Comparison of ENCODE assay signal across 21 cellular contexts in the genomic region with DNA sequence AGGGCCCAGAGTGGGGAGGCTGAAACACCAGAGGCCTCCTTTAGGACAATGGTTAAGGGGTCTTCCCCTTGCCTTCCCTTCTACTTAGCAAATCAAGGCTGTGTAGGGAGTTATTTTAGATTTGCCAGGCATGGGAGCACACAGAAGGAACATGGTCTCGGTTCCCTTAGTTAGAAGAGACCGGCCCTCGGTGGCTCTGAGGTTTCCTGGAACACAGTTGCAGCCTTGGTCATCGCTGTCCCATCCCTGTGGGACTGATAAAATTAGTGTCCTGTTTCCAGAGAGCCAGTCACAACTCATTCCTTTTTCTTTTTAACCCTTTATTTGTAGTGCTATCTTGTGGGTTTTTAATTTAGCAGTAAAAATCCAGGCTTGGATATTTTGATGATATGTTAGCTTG.
DNase-seq lines count a peak whose midpoint lies in the region; ATAC-seq and TF ChIP-seq lines count a peak whose summit lies in the region.
"Had no signal": no experiment of that assay in that cellular context is flagged by ENCODE, and none has a peak within 500 bp of the region (broad histone marks: within the 10 kb centered on the region; RNA-seq: fewer than 3 reads in every experiment).

No MANE protein-coding gene starts in this region.

- WGBS in heart left ventricle, 4 donors: 49 to 53% (median 53%) methylated on average over 4 of the region's 4 CpGs
- WGBS in sigmoid colon, 2 donors: 96 to 97% methylated on average over 4 of the region's 4 CpGs

- TF ChIP-seq POLR2A in heart left ventricle (IDR thresholded peaks at IDR 0.05) (no peak), sigmoid colon (IDR thresholded peaks at IDR 0.05) (no peak)

- H3K4me1 ChIP-seq in heart left ventricle (peaks cover 0 to 32% (median 13%) of the 10 kb centered on the region in 12 donors), left lung (no peaks in the 10 kb centered on the region), sigmoid colon (peaks cover 0 to 33% (median 32%) of the 10 kb centered on the region in 4 donors)
- H3K4me1 ChIP-seq: A549 had no signal

- H3K4me3 Mint-ChIP-seq in CD14-positive monocyte: no peak overlapping the region
- H3K4me3 Mint-ChIP-seq: immature natural killer cell had no signal

- peaks cover 0 to 92% (median 72%) of the 10 kb centered on the region in 9 donors for H3K36me3 ChIP-seq in heart left ventricle
- H3K36me3 ChIP-seq in left lung: peaks cover 0 to 40% of the 10 kb centered on the region in 2 donors
- peaks cover 0 to 47% (median 13%) of the 10 kb centered on the region in 4 donors for H3K36me3 ChIP-seq in sigmoid colon

- H3K4me3 ChIP-seq in heart left ventricle (no peak overlapping the region), left lung (no peak overlapping the region), sigmoid colon (no peak overlapping the region)
- H3K4me3 ChIP-seq: A549, upper lobe of right lung had no signal

- H3K27ac Mint-ChIP-seq in CD14-positive monocyte: peak overlapping the region in 1 of 7 donors; percentile 56

- no peaks in the 10 kb centered on the region for H3K27me3 Mint-ChIP-seq in CD14-positive monocyte (ENCODE audit: low read depth in 3 of 3)

- ATAC-seq in heart left ventricle (peak; percentile 43 to 67 (median 54)), Right ventricle myocardium inferior (no peak), left lung (no peak)
- ATAC-seq: A549, esophagus mucosa, SK-N-SH treated with all-trans-retinoic acid at 6 μM for 48 hours, upper lobe of right lung had no signal

- intact Hi-C loops in heart left ventricle (cut with DNase I) (loop anchor here in 1 of 10 donors (10.0 kb wide), 1 partner anchor 286 kb away; no protein-coding TSS in a partner anchor), Right ventricle myocardium inferior (cut with DNase I) (loop anchor here (10.0 kb wide), 1 partner anchor 266 kb away; no protein-coding TSS in a partner anchor), left lung (cut with DNase I) (no loop called here), sigmoid colon (cut with DNase I) (loop anchor here (5.0 kb wide), 1 partner anchor 49 kb away; no protein-coding TSS in a partner anchor), CD14-positive monocyte (cut with micrococcal nuclease) (no loop called here)

- TF ChIP-seq CTCF in heart left ventricle (IDR thresholded peaks at IDR 0.05): no peak
- no peak for TF ChIP-seq CTCF in left lung (IDR thresholded peaks at IDR 0.05)
- no peak for TF ChIP-seq CTCF in sigmoid colon (IDR thresholded peaks at IDR 0.05)
- no peak for TF ChIP-seq CTCF in CD14-positive monocyte (IDR thresholded peaks at IDR 0.05)

- H3K27ac ChIP-seq in heart left ventricle (peak overlapping the region in 10 of 12 donors; percentile 29 to 78 (median 65)), left lung (peak overlapping the region; percentile 23 to 60), sigmoid colon (peak overlapping the region; percentile 65 to 79 (median 70))
- H3K27ac ChIP-seq: A549, C4-2B, upper lobe of right lung had no signal

- no peaks in the 10 kb centered on the region for H3K9me3 Mint-ChIP-seq in CD14-positive monocyte
- H3K9me3 Mint-ChIP-seq: immature natural killer cell had no signal

- DNase-seq in heart left ventricle (peak in 2 of 5 donors; percentile 33 to 35), Right ventricle myocardium inferior (ENCODE audit: missing footprints) (no peak), left lung (no peak), sigmoid colon (no peak), T-helper 9 cell (no peak), CD14-positive monocyte (ENCODE audit: low spot score) (no peak)
- no peak for DNase-seq in activated CD4-positive, alpha-beta T cell treated with anti-CD3 and anti-CD28 coated beads for 48 hours
- no peak for DNase-seq in activated effector memory CD4-positive, alpha-beta T cell treated with Interleukin-2 at 50 U/mL for 16 hours
- DNase-seq: activated effector memory CD4-positive, alpha-beta T cell treated with anti-CD3 and anti-CD28 coated beads, Interleukin-2, amount 50 U/mL, for 16 hours; caudate nucleus; DMS153; GF-D8; immature natural killer cell; Kasumi-1; NCI-H1092; NCI-H2029 treated with DMSO at 0.1 percent for 48 hours; upper lobe of right lung had no signal

- H3K36me3 Mint-ChIP-seq in CD14-positive monocyte: peaks cover 66 to 80% of the 10 kb centered on the region in 2 donors

- H3K9me3 ChIP-seq in heart left ventricle: no peaks in the 10 kb centered on the region
- H3K9me3 ChIP-seq in left lung: no peaks in the 10 kb centered on the region
- no peaks in the 10 kb centered on the region for H3K9me3 ChIP-seq in sigmoid colon
- H3K9me3 ChIP-seq: A549, upper lobe of right lung had no signal

- H3K27me3 ChIP-seq in heart left ventricle (no peaks in the 10 kb centered on the region), left lung (no peaks in the 10 kb centered on the region), sigmoid colon (no peaks in the 10 kb centered on the region)
- H3K27me3 ChIP-seq: upper lobe of right lung had no signal

- no peak for TF ChIP-seq EP300 in sigmoid colon (IDR thresholded peaks at IDR 0.05)

- peaks cover 2% of the 10 kb centered on the region for H3K4me1 Mint-ChIP-seq in CD14-positive monocyte

Comparison
In these comparisons a context has a peak if more than half of its experiments do, and no peak if none do; other contexts are left out.
1. ATAC-seq: peak in heart left ventricle (4 of 4); none in Right ventricle myocardium inferior (single experiment) and left lung (single experiment).
2. intact Hi-C loops: an anchor here in Right ventricle myocardium inferior (10.0 kb wide) and sigmoid colon (5.0 kb wide); none called in left lung and CD14-positive monocyte.
3. Peak in every context shown above with its lines, with median percentiles within 50 percentile points of each other: H3K27ac ChIP-seq.